Comparison of ENCODE assay signal across 8 cellular contexts in the genomic region with DNA sequence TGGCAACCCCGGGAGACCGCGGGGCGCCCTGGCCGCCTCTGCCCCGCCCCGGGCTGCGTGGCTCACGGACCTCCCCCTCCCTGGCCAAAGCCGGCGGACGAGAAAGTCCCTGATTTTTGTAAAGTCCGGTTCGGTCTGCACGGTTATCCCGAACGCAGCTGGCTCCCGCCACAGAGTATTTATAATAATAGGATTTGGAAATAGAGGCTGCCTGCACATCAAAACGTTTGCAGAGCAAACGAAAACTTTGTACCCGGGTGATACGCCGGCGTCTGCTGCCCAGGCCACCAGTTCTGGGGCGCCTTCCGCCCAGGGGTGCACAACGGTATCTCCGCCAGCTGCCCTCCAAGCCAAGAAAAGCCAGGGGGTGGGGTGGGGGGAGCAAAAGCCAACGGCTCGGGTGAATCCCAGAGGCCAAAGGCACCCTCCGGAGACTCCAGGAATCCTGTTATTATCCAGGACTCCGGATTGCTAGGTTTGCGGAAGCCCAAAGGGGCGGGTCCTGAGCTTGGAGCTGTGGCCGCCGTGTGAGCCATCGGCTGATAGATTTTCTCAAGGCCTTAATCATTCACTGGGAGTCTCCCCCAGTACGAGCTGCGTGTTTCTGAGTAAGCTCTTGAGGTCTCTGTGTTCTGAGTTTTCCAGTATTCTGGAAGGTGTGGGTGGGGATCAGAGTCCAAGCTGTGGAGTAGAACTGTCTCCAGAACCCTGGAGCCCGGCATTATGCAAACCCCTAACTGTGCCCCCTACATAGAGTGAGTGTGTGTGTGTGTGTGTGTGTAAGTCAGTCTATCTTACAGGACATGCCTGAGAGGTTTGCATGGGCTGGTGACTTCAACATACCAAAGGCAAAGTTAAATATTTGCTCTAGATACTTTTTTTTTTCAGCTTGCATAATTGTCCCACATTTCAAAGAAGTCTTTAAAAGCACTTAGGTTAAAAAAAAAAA. TPM values are rescaled to one million over a fixed set of nuclear protein-coding genes. Genes with fewer than 3 reads are reported as not detected.
DNase-seq lines count a peak whose midpoint lies in the region; ATAC-seq, FAIRE-seq and TF ChIP-seq lines count a peak whose summit lies in the region.

No MANE protein-coding gene starts in this region.

- H3K27me3 ChIP-seq in H7 (ENCODE audit: control insufficient read depth, insufficient read depth, low read length) (peaks cover 11% of the 10 kb centered on the region), small intestine (ENCODE audit: control insufficient read depth in 2 of 2, insufficient read depth in 2 of 2, low read length in 2 of 2) (peaks cover 0 to 6% of the 10 kb centered on the region in 2 donors)

- peak overlapping the region; percentile 92 for H3K4me3 ChIP-seq in H7 (ENCODE audit: insufficient read depth, low read depth, low read length)
- H3K4me3 ChIP-seq in iPS-18c (ENCODE audit: insufficient read depth, low read depth, low read length): peak overlapping the region; percentile 65
- H3K4me3 ChIP-seq in small intestine (ENCODE audit: low read depth in 1 of 2, low read length in 2 of 2): peak overlapping the region; percentile 56 to 80

- no peaks in the 10 kb centered on the region for H3K4me1 ChIP-seq in small intestine (ENCODE audit: control insufficient read depth in 2 of 2, insufficient read depth in 1 of 2, low read depth in 1 of 2, low read length in 1 of 2)

- no peak for FAIRE-seq in small intestine (lab: Jason Lieb, UNC)

- H3K27ac ChIP-seq in VCaP (peak overlapping the region; percentile 99), small intestine (ENCODE audit: low read depth in 1 of 2, low read length in 1 of 2) (peak overlapping the region; percentile 59 to 62), substantia nigra (ENCODE audit: low read depth, low read length, poor library complexity, severe bottlenecking) (no peak overlapping the region)

- TF ChIP-seq CTCF in VCaP (conservative IDR thresholded peaks at IDR 0.05): no peak

- H3K36me3 ChIP-seq in H7 (replicated peaks; ENCODE audit: control insufficient read depth, insufficient read depth, low read length): no peaks in the 10 kb centered on the region
- H3K36me3 ChIP-seq in small intestine (ENCODE audit: control insufficient read depth in 2 of 2, insufficient read depth in 2 of 2, low read length in 2 of 2): no peaks in the 10 kb centered on the region

- 0 to 4% (median 3%) methylated on average over 34 to 40 of the region's 40 CpGs for WGBS in small intestine, 3 donors

- H3K9me3 ChIP-seq in iPS-18c (ENCODE audit: control insufficient read depth, insufficient read depth, low read length) (no peaks in the 10 kb centered on the region), small intestine (ENCODE audit: control insufficient read depth, low read depth) (no peaks in the 10 kb centered on the region)

- peak; percentile 83 for DNase-seq in H7
- DNase-seq in small intestine: peak; percentile 75
- DNase-seq in substantia nigra (lab: John Stamatoyannopoulos, UW): no peak
- DNase-seq in COR-L47 (lab: John Stamatoyannopoulos, UW): no peak

- ATAC-seq in GM21737 (IDR thresholded peaks at IDR 0.05; ENCODE audit: unreplicated experiment) (no peak), HG02642 (IDR thresholded peaks at IDR 0.05; ENCODE audit: poor library complexity, unreplicated experiment) (no peak)

RNA-seq across cellular contexts. Expression of gene SHANK2, which starts 0.7 kb away (rescaled TPM):
- 9.7 and 14.8 TPM in 2 replicates for total RNA-seq in H7 (2014; rRNA removed; shearing (Covaris generic))
- polyA plus RNA-seq in small intestine: 1 to 10 TPM; 2.2 to 5.1 (median 2.4) TPM

Comparison
In these comparisons a context has a peak if more than half of its experiments do, and no peak if none do; other contexts are left out.
1. DNase-seq: peak in H7 (single experiment) and small intestine (single experiment); none in substantia nigra (0 of 49) and COR-L47 (single experiment).
2. Peak in every context shown above with its lines, with median percentiles within 50 percentile points of each other: H3K4me3 ChIP-seq.